8 cellular contexts compared by ENCODE assay signal in genomic region chr11:75563978-75564552, GRCh38. TPM values are rescaled to one million over a fixed set of nuclear protein-coding genes. Genes with fewer than 3 reads are reported as not detected.
DNase-seq lines count a peak whose midpoint lies in the region; ATAC-seq and TF ChIP-seq lines count a peak whose summit lies in the region.

No MANE protein-coding gene starts in this region.

- no peaks in the 10 kb centered on the region for H3K27me3 ChIP-seq in left ventricle myocardium inferior (ENCODE audit: low read depth)

- intact Hi-C loops in left ventricle myocardium inferior (cut with micrococcal nuclease) = no loop called here

- peaks cover 100% of the 10 kb centered on the region for H3K4me1 ChIP-seq in left ventricle myocardium inferior

- no peak for ATAC-seq in HG02642 (IDR thresholded peaks at IDR 0.05; ENCODE audit: poor library complexity, unreplicated experiment)

- H3K27me3 Mint-ChIP-seq in HFFc6 (ENCODE audit: insufficient read depth) = peaks cover 7% of the 10 kb centered on the region
- no peaks in the 10 kb centered on the region for H3K27me3 Mint-ChIP-seq in activated naive CD8-positive, alpha-beta T cell

- H3K4me1 Mint-ChIP-seq in HFFc6 (ENCODE audit: low read depth) = peaks cover 63% of the 10 kb centered on the region
- peaks cover 43% of the 10 kb centered on the region for H3K4me1 Mint-ChIP-seq in activated naive CD8-positive, alpha-beta T cell (ENCODE audit: low read depth)

- TF ChIP-seq CTCF in HFFc6 (IDR thresholded peaks at IDR 0.05) = peak; percentile 81
- peak; percentile 55 for TF ChIP-seq CTCF in left ventricle myocardium inferior (IDR thresholded peaks at IDR 0.05; ENCODE audit: borderline replicate concordance)
- TF ChIP-seq CTCF in retinal pigment epithelial cell (conservative IDR thresholded peaks at IDR 0.05; ENCODE audit: low read depth, low read length) = peak; percentile 67

- H3K27ac Mint-ChIP-seq in HFFc6 = peak overlapping the region; percentile 99
- H3K27ac Mint-ChIP-seq in activated naive CD8-positive, alpha-beta T cell = peak overlapping the region; percentile 65

- peak overlapping the region; percentile 100 for H3K27ac ChIP-seq in left ventricle myocardium inferior (replicated peaks)

- peaks cover 4% of the 10 kb centered on the region; the same call in 1 of the 2 replicates for H3K9me3 Mint-ChIP-seq in HFFc6
- no peaks in the 10 kb centered on the region for H3K9me3 Mint-ChIP-seq in activated naive CD8-positive, alpha-beta T cell (ENCODE audit: low read depth)

- H3K9me3 ChIP-seq in left ventricle myocardium inferior (replicated peaks) = no peaks in the 10 kb centered on the region

- H3K36me3 Mint-ChIP-seq in HFFc6 (ENCODE audit: low read depth) = peaks cover 50% of the 10 kb centered on the region
- peaks cover 2% of the 10 kb centered on the region for H3K36me3 Mint-ChIP-seq in activated naive CD8-positive, alpha-beta T cell

- peak overlapping the region; percentile 90 for H3K4me3 ChIP-seq in left ventricle myocardium inferior
- peak overlapping the region; percentile 91 for H3K4me3 ChIP-seq in retinal pigment epithelial cell (ENCODE audit: low read length)

- H3K36me3 ChIP-seq in left ventricle myocardium inferior = peaks cover 47% of the 10 kb centered on the region

- H3K4me3 Mint-ChIP-seq in HFFc6 = peak overlapping the region; percentile 99
- H3K4me3 Mint-ChIP-seq in activated naive CD8-positive, alpha-beta T cell = peak overlapping the region; percentile 94

- DNase-seq in HFFc6 = peak; percentile 88
- peak; percentile 64 for DNase-seq in left ventricle myocardium inferior
- no peak for DNase-seq in retinal pigment epithelial cell (ENCODE audit: low read depth)
- no peak for DNase-seq in putamen (ENCODE audit: low spot score)
- DNase-seq in DMS79 treated with DMSO at 0.1 percent for 48 hours (lab: John Stamatoyannopoulos, UW) = no peak
- DNase-seq in DMS53 treated with DMSO at 0.1 percent for 48 hours (lab: John Stamatoyannopoulos, UW; ENCODE audit: unreplicated experiment) = no peak

RNA-seq across cellular contexts. Expression of gene SERPINH1, which starts 2.0 kb away (rescaled TPM):
- 100 to 1,000 TPM; 527 to 680 (median 557) TPM for total RNA-seq in HFFc6 (2021; fragmentation: NEBNext Ultra II Directional; extraction: Animal tissue kit (Norgen Biotek cat#: 25700))
- total RNA-seq in left ventricle myocardium inferior = 57.6 TPM

RNA-seq across cellular contexts. Expression of gene GDPD5, which starts 38.3 kb away (rescaled TPM):
- 1 to 10 TPM; 2.5 to 5.7 (median 4.2) TPM for total RNA-seq in HFFc6 (2021; fragmentation: NEBNext Ultra II Directional; extraction: Animal tissue kit (Norgen Biotek cat#: 25700))
- 4.4 TPM for total RNA-seq in left ventricle myocardium inferior

Comparison
In these comparisons a context has a peak if more than half of its experiments do, and no peak if none do; other contexts are left out.
1. DNase-seq: peak in HFFc6 (single experiment) and left ventricle myocardium inferior (single experiment); none in retinal pigment epithelial cell (single experiment), putamen (single experiment), DMS79 treated with DMSO at 0.1 percent for 48 hours (single experiment) and DMS53 treated with DMSO at 0.1 percent for 48 hours (single experiment).
2. Peak in every context shown above with its lines, with median percentiles within 50 percentile points of each other: CTCF ChIP-seq.